Comparison of ENCODE assay signal across 21 cellular contexts in the genomic region with DNA sequence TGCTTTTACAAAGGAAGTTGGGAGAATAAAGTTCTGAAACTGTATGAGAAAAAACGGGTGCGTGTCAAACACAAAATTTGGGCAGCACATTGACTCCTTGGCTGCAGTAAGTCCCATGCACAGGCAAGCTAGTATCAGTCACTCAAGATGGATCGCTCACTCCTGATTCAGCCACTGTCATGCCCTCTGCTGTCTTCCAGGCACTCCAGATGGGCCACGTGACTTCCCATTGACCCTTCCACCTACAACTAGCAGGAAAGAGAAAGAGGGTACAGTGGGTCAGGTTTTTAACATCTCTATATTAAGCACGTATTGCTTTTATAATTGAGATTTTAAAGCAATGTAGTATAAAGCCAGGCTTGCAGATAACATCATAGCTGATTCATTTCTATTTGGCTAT.
"Had no signal": no experiment of that assay in that cellular context is flagged by ENCODE, and none has a peak within 500 bp of the region (broad histone marks: within the 10 kb centered on the region; RNA-seq: fewer than 3 reads in every experiment).

No MANE protein-coding gene starts in this region.

- H3K27ac ChIP-seq: brain microvascular endothelial cell, gastroesophageal sphincter, hepatocyte, right lobe of liver, thoracic aorta, VCaP had no signal

- H3K9me3 ChIP-seq: gastroesophageal sphincter, mucosa of descending colon, right lobe of liver, thoracic aorta had no signal

- H3K4me3 ChIP-seq: gastroesophageal sphincter, hepatocyte, mucosa of descending colon, right lobe of liver, thoracic aorta had no signal

- DNase-seq: activated CD4-positive, alpha-beta memory T cell treated with anti-CD3 and anti-CD28 coated beads for 36 hours; activated CD4-positive, alpha-beta T cell treated with anti-CD3 and anti-CD28 coated beads, Interleukin-2, amount 10 ng/mL, durations not matched to agents 24 days and 14 days; activated CD8-positive, alpha-beta memory T cell treated with anti-CD3 and anti-CD28 coated beads, Interleukin-2, amount 50 U/mL, for 4 hours; activated gamma-delta T cell treated with Interleukin-2 at 50 U/mL for 16 hours; activated naive CD4-positive, alpha-beta T cell treated with anti-CD3 and anti-CD28 coated beads, Interleukin-2, amount 50 U/mL, for 16 hours; activated T-cell treated with anti-CD3 and anti-CD28 coated beads, Interleukin-2, amount 50 U/mL, for 4 hours; amniotic stem cell; brain microvascular endothelial cell; caudate nucleus; endodermal cell; left cardiac atrium; left ventricle myocardium superior; mucosa of descending colon; right lobe of liver; stimulated activated CD4-positive, alpha-beta T cell treated with anti-CD3 and anti-CD28 coated beads, Interleukin-2, amount 100 ng/mL, for 48 hours; T-helper 1 cell; trophoblast cell had no signal

- H3K79me2 ChIP-seq: hepatocyte had no signal

- H3K4me2 ChIP-seq: hepatocyte had no signal

- H3K36me3 ChIP-seq: brain microvascular endothelial cell, gastroesophageal sphincter, right lobe of liver, thoracic aorta had no signal

- H3K4me1 ChIP-seq: gastroesophageal sphincter, right lobe of liver had no signal

- H3K27me3 ChIP-seq: brain microvascular endothelial cell, gastroesophageal sphincter, hepatocyte, right lobe of liver had no signal

- H2AFZ ChIP-seq: hepatocyte had no signal
